5 cellular contexts compared by ENCODE assay signal in the genomic region with DNA sequence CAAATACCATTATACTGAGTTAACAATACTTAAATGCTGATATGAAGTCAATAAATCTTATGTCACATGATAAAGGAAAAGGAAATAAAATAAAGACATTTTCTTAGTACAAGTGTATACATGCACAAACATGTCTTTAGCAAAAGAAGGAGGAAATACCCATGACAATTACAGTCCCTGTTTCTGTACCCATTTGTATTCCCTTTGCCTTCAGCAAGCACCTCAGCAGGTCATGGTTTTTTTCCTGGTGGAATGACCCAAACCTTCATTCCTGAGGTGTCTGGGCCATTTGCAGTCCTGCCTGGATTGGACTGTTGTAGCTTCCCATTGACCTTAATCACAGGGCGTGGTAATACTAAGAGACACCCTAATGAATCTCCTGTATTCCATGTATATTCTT. TPM values are rescaled to one million over a fixed set of nuclear protein-coding genes. Genes with fewer than 3 reads are reported as not detected.
"Had no signal": no experiment of that assay in that cellular context is flagged by ENCODE, and none has a peak within 500 bp of the region (broad histone marks: within the 10 kb centered on the region; RNA-seq: fewer than 3 reads in every experiment).

No MANE protein-coding gene starts in this region.

RNA-seq across cellular contexts. Expression of gene ELAVL4, which starts 57.6 kb away (rescaled TPM):
- total RNA-seq: HepG2, HT-29, IMR-90, K562 had no signal
- polyA plus RNA-seq: HepG2, IgD-negative memory B cell, IMR-90, K562 had no signal
